In the genomic region with DNA sequence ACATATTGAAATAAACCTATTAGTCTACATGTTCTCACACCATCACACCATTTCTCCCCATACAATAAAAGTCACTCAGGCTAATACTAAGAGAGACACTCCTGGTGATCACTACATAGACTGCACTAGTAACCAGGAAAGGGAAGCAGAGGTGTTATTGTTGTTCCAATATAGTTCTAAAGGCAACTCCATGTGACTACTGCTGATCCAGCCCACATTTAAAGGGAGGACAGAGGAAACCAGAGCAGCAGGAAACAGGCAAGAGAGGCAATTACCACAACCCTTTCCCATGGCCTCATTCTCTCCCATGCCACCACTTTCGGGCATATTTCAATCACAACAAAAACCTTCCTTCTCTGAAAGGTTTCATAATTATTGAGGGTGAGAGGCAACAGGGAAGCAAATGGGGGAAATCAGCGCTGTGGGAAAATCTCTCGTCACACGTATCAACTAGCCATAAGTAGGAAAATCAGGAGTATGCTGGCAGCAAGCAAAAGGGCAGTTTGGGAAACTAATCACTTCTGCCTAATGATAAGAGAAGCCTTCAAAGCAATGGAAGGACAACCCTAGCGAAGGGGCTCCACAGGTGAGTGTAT, we compare ENCODE assay signal across 9 cellular contexts. TPM values are rescaled to one million over a fixed set of nuclear protein-coding genes. Genes with fewer than 3 reads are reported as not detected.
DNase-seq lines count a peak whose midpoint lies in the region; ATAC-seq lines count a peak whose summit lies in the region.
"Had no signal": no experiment of that assay in that cellular context is flagged by ENCODE, and none has a peak within 500 bp of the region (broad histone marks: within the 10 kb centered on the region; RNA-seq: fewer than 3 reads in every experiment).

No MANE protein-coding gene starts in this region.

- H3K36me3 ChIP-seq in esophagus (ENCODE audit: control insufficient read depth in 2 of 2, insufficient read depth in 2 of 2, low read length in 1 of 2) (no peaks in the 10 kb centered on the region), skeletal muscle satellite cell (ENCODE audit: insufficient read depth, low read length) (peaks cover 8% of the 10 kb centered on the region)

- 43 to 61% methylated on average over 5 of the region's 5 CpGs for WGBS in esophagus, 2 donors

- no peaks in the 10 kb centered on the region for H3K27me3 ChIP-seq in esophagus (ENCODE audit: control insufficient read depth in 1 of 2, insufficient read depth in 2 of 2, low read length in 2 of 2)
- H3K27me3 ChIP-seq in skeletal muscle satellite cell (ENCODE audit: control insufficient read depth, insufficient read depth, low read length): no peaks in the 10 kb centered on the region

- intact Hi-C loops in posterior vena cava (cut with DNase I): no loop called here

- peak overlapping the region; percentile 29 to 74 for H3K27ac ChIP-seq in esophagus (ENCODE audit: low read depth in 2 of 2, low read length in 1 of 2)
- H3K27ac ChIP-seq: C4-2B had no signal

- H3K9me3 ChIP-seq in esophagus (ENCODE audit: control insufficient read depth in 2 of 2, insufficient read depth in 1 of 2, low read depth in 1 of 2, low read length in 1 of 2) (no peaks in the 10 kb centered on the region), skeletal muscle satellite cell (replicated peaks; ENCODE audit: low read length) (no peaks in the 10 kb centered on the region)

- DNase-seq in SIG-M5 treated with dmso at 0.1 percent for 504 hours (lab: John Stamatoyannopoulos, UW; ENCODE audit: unreplicated experiment) (peak; percentile 61), SIG-M5 (lab: John Stamatoyannopoulos, UW) (no peak), RKO (ENCODE audit: low spot score) (peak; percentile 67), midbrain (lab: John Stamatoyannopoulos, UW) (no peak), posterior vena cava (ENCODE audit: low spot score) (no peak)

- ATAC-seq in HG02938 (IDR thresholded peaks at IDR 0.05; ENCODE audit: unreplicated experiment): no peak

- peak overlapping the region; percentile 89 for H3K9ac ChIP-seq in skeletal muscle satellite cell (ENCODE audit: low read depth, low read length)

- peak overlapping the region; percentile 81 for H3K4me2 ChIP-seq in skeletal muscle satellite cell (ENCODE audit: low read length)

- H3K4me3 ChIP-seq in esophagus (ENCODE audit: low read depth in 1 of 2, low read length in 2 of 2) (peak overlapping the region in 1 of 2 donors; percentile 99), skeletal muscle satellite cell (ENCODE audit: low read length) (peak overlapping the region; percentile 84)

- H3K4me1 ChIP-seq in esophagus (ENCODE audit: control insufficient read depth in 2 of 2, insufficient read depth in 2 of 2, low read length in 1 of 2) (peaks cover 0 to 3% of the 10 kb centered on the region in 2 donors), skeletal muscle satellite cell (ENCODE audit: control insufficient read depth, insufficient read depth, low read length) (peaks cover 18% of the 10 kb centered on the region)

RNA-seq across cellular contexts. Expression of a gene that starts 1.8 kb away (rescaled TPM):
- 10 to 100 TPM; 12.6 to 15.6 TPM for polyA plus RNA-seq in esophagus
- 15.0 and 15.3 TPM in 2 replicates for total RNA-seq in skeletal muscle satellite cell (2012; rRNA removed)
- total RNA-seq in posterior vena cava: 10 to 100 TPM; 23.3 to 26.4 TPM

Comparison
In these comparisons a context has a peak if more than half of its experiments do, and no peak if none do; other contexts are left out.
1. DNase-seq: peak in SIG-M5 treated with dmso at 0.1 percent for 504 hours (single experiment) and RKO (single experiment); none in SIG-M5 (single experiment), midbrain (single experiment) and posterior vena cava (single experiment).